In genomic region chr18:38961880-38962279, GRCh38 we compare ENCODE assay signal across 25 cellular contexts.
A peak's percentile ranks its signal among the peaks of the same experiment; 100 is the strongest.
DNase-seq lines count a peak whose midpoint lies in the region; ATAC-seq, FAIRE-seq and TF ChIP-seq lines count a peak whose summit lies in the region.
"Had no signal": no experiment of that assay in that cellular context is flagged by ENCODE, and none has a peak within 500 bp of the region (broad histone marks: within the 10 kb centered on the region; RNA-seq: fewer than 3 reads in every experiment).

No MANE protein-coding gene starts in this region.

- no peak overlapping the region for H3K18ac ChIP-seq in H1 (ENCODE audit: extremely low read depth, low read length)

- FAIRE-seq in H1 (lab: Jason Lieb, UNC) (no peak), GM12891 (lab: Jason Lieb, UNC) (no peak)

- no peak for TF ChIP-seq EP300 in H1 (IDR thresholded peaks at IDR 0.05; ENCODE audit: borderline replicate concordance in 1 of 2, low read depth in 2 of 2, low read length in 2 of 2)
- no peak for TF ChIP-seq EP300 in suprapubic skin (IDR thresholded peaks at IDR 0.05)

- H4K8ac ChIP-seq in H1 (ENCODE audit: extremely low read depth, insufficient read depth, low read length): no peak overlapping the region

- no peak for TF ChIP-seq RAD21 in H1 (IDR thresholded peaks at IDR 0.05 in 1 of 2, conservative IDR thresholded peaks at IDR 0.05 in 1 of 2; ENCODE audit: low read depth in 2 of 2, low read length in 2 of 2)

- peak overlapping the region; percentile 71; the same call in 1 of the 2 replicates for H2AFZ ChIP-seq in H1 (ENCODE audit: low read length)

- no peak overlapping the region for H2AK5ac ChIP-seq in H1 (ENCODE audit: low read depth, low read length)

- CTCF ChIA-PET in H1 (lab: Charles Lee; ENCODE audit: partially characterized antibody): no interaction called here

- H3K23me2 ChIP-seq in H1 (ENCODE audit: low read depth, low read length): no peaks in the 10 kb centered on the region

- no peak overlapping the region for H3K4ac ChIP-seq in H1 (replicated peaks; ENCODE audit: insufficient read length, low read depth, low read length)

- H3K9ac ChIP-seq in H1 (replicated peaks in 1 of 4; ENCODE audit: extremely low read depth in 1 of 4, low read depth in 3 of 4, low read length in 3 of 4): no peak overlapping the region

- no peak overlapping the region for H2BK5ac ChIP-seq in H1 (ENCODE audit: low read depth, low read length)

- WGBS in H1 (ENCODE audit: extremely low coverage in 1 of 2, insufficient coverage in 1 of 2, insufficient read length in 1 of 2, insufficient replicate concordance in 2 of 2, low coverage in 1 of 2, low lambda C conversion rate in 2 of 2, missing lambda C conversion rate in 1 of 2), 2 experiments: 64% methylated on average over 1 of the region's 1 CpG; no CpG with 5 or more reads in 1 of the 2 experiments
- WGBS in suprapubic skin: 15% methylated on average over 1 of the region's 1 CpG

- H4K5ac ChIP-seq in H1 (ENCODE audit: insufficient read length, low read depth, low read length): no peak overlapping the region

- POLR2A ChIA-PET in H1 (lab: Charles Lee; ENCODE audit: partially characterized antibody): no interaction called here

- H3K9me3 ChIP-seq in H1 (ENCODE audit: insufficient read depth in 2 of 2, low read depth in 1 of 2, low read length in 1 of 2) (no peaks in the 10 kb centered on the region), suprapubic skin (peaks cover 2% of the 10 kb centered on the region)
- H3K9me3 ChIP-seq: ascending aorta, neutrophil, psoas muscle, upper lobe of right lung had no signal

- H3K36me3 ChIP-seq in H1 (ENCODE audit: control insufficient read depth in 2 of 4, insufficient read depth in 4 of 4, low read length in 3 of 4) (no peaks in the 10 kb centered on the region), suprapubic skin (no peaks in the 10 kb centered on the region)
- H3K36me3 ChIP-seq: ascending aorta, neutrophil, upper lobe of right lung had no signal

- TF ChIP-seq POLR2A in H1 (IDR thresholded peaks at IDR 0.05; ENCODE audit: control extremely low read depth in 1 of 2, low read depth in 2 of 2, low read length in 2 of 2): no peak
- no peak for TF ChIP-seq POLR2A in GM12891 (IDR thresholded peaks at IDR 0.05; ENCODE audit: low read depth, low read length)
- TF ChIP-seq POLR2A in suprapubic skin (IDR thresholded peaks at IDR 0.05): no peak

- H3K27me3 ChIP-seq in H1 (replicated peaks in 1 of 4; ENCODE audit: control insufficient read depth in 3 of 4, extremely low read depth in 1 of 4, insufficient read depth in 3 of 4, low read length in 3 of 4) (no peaks in the 10 kb centered on the region), suprapubic skin (no peaks in the 10 kb centered on the region)
- H3K27me3 ChIP-seq: ascending aorta, neutrophil, upper lobe of right lung had no signal

- H2BK15ac ChIP-seq in H1 (ENCODE audit: low read length): no peak overlapping the region

- no peaks in the 10 kb centered on the region for H3K79me2 ChIP-seq in H1 (ENCODE audit: control insufficient read depth in 1 of 2, insufficient read depth in 2 of 2, low read length in 2 of 2)

- no peaks in the 10 kb centered on the region for H3K79me1 ChIP-seq in H1 (ENCODE audit: low read depth, low read length)

- no peak overlapping the region for H3K56ac ChIP-seq in H1 (replicated peaks; ENCODE audit: insufficient read length, low read depth, low read length)

- no peak overlapping the region for H3K14ac ChIP-seq in H1 (ENCODE audit: insufficient read length)

- ATAC-seq in HG02610 (IDR thresholded peaks at IDR 0.05; ENCODE audit: unreplicated experiment): peak; percentile 64
- ATAC-seq: left cardiac atrium, psoas muscle, upper lobe of right lung had no signal

- peaks cover 0 to 20% (median 7%) of the 10 kb centered on the region in 4 experiments; a peak in 5 of 7 replicates for H3K4me1 ChIP-seq in H1 (replicated peaks in 1 of 4; ENCODE audit: control insufficient read depth in 3 of 4, insufficient read depth in 4 of 4, low read length in 3 of 4)
- no peaks in the 10 kb centered on the region for H3K4me1 ChIP-seq in suprapubic skin
- H3K4me1 ChIP-seq: ascending aorta, psoas muscle, upper lobe of right lung had no signal

- H3K4me2 ChIP-seq in H1 (ENCODE audit: insufficient read depth in 1 of 2, low read depth in 2 of 2, low read length in 2 of 2): peak overlapping the region in 1 of 2 experiments; percentile 11; a peak in 1 of 4 replicates

- H2BK20ac ChIP-seq in H1 (ENCODE audit: low read length): no peak overlapping the region

- H3K4me3 ChIP-seq in GM12865 (ENCODE audit: low read depth, low read length) (no peak overlapping the region), H1 (ENCODE audit: extremely low read depth in 1 of 4, insufficient read depth in 2 of 4, low read depth in 3 of 4, low read length in 4 of 4) (no peak overlapping the region), suprapubic skin (no peak overlapping the region)
- H3K4me3 ChIP-seq: ascending aorta, psoas muscle, upper lobe of right lung had no signal

- H2BK120ac ChIP-seq in H1 (replicated peaks; ENCODE audit: low read depth, low read length): no peak overlapping the region

- DNase-seq in GM12865 (ENCODE audit: low read depth): peak; percentile 61
- DNase-seq in NCI-H510A (lab: John Stamatoyannopoulos, UW): peak; percentile 65
- DNase-seq in H1 (ENCODE audit: low read depth in 1 of 2, low spot score in 2 of 2): no peak
- DNase-seq in activated gamma-delta T cell treated with Interleukin-2 at 50 U/mL for 16 hours: no peak
- no peak for DNase-seq in GM12891 (ENCODE audit: insufficient read length, low spot score)
- DNase-seq in activated CD8-positive, alpha-beta memory T cell treated with anti-CD3 and anti-CD28 coated beads for 24 hours: no peak
- DNase-seq in suprapubic skin (ENCODE audit: low spot score in 2 of 2): no peak
- DNase-seq: activated B cell treated with CpG ODN at 0.5 μM for 24 hours; activated CD4-positive, alpha-beta T cell treated with anti-CD3 and anti-CD28 coated beads, Interleukin-2, amount 50 U/mL, for 4 hours; activated CD8-positive, alpha-beta memory T cell treated with anti-CD3 and anti-CD28 coated beads, Interleukin-2, amount 50 U/mL, for 4 hours; CD4-positive, CD25-positive, alpha-beta regulatory T cell; cerebellar nuclear complex; GDM1; H7; left cardiac atrium; mammary epithelial cell; NCI-H2171; OCI-M1; psoas muscle; T1000; upper lobe of right lung had no signal

- H4K91ac ChIP-seq in H1 (replicated peaks; ENCODE audit: insufficient read length, low read length): no peak overlapping the region

- TF ChIP-seq CTCF in GM12865 (IDR thresholded peaks at IDR 0.05; ENCODE audit: insufficient read depth, low read depth, low read length, missing control alignments): no peak
- no peak for TF ChIP-seq CTCF in H1 (IDR thresholded peaks at IDR 0.05; ENCODE audit: control extremely low read depth in 1 of 3, insufficient read depth in 1 of 3, low read depth in 1 of 3, low read length in 3 of 3)
- no peak for TF ChIP-seq CTCF in suprapubic skin (IDR thresholded peaks at IDR 0.05)

- H4K20me1 ChIP-seq in H1 (replicated peaks in 1 of 2; ENCODE audit: control insufficient read depth in 1 of 2, insufficient read depth in 2 of 2, low read length in 2 of 2): no peaks in the 10 kb centered on the region

- no peak overlapping the region for H3K23ac ChIP-seq in H1 (ENCODE audit: insufficient read length)

- H3K27ac ChIP-seq in H1 (ENCODE audit: low read depth, low read length) (no peak overlapping the region), suprapubic skin (no peak overlapping the region)
- H3K27ac ChIP-seq: ascending aorta, epithelial cell of prostate, neutrophil, psoas muscle, upper lobe of right lung had no signal

- no peak overlapping the region for H2BK12ac ChIP-seq in H1 (ENCODE audit: low read depth, low read length)

TF ChIP-seq in H1, 55 proteins besides CTCF, POLR2A, EP300 and RAD21:
- TF ChIP-seq CREB1 (IDR thresholded peaks at IDR 0.05) (no peak), HDAC2 (IDR thresholded peaks at IDR 0.05; ENCODE audit: borderline replicate concordance in 1 of 2, low read depth in 2 of 2, low read length in 2 of 2) (no peak)

TF ChIP-seq in GM12891, 5 proteins besides CTCF, POLR2A, EP300 and RAD21:
- TF ChIP-seq POU2F2 (IDR thresholded peaks at IDR 0.05; ENCODE audit: low read depth, low read length): no peak
- no peak for TF ChIP-seq POLR2AphosphoS5 (IDR thresholded peaks at IDR 0.05; ENCODE audit: low read depth, low read length)
- no peak for TF ChIP-seq TAF1 (IDR thresholded peaks at IDR 0.05; ENCODE audit: low read depth, low read length)
- no peak for TF ChIP-seq SPI1 (IDR thresholded peaks at IDR 0.05; ENCODE audit: low read depth, low read length)
- no peak for TF ChIP-seq PAX5 (IDR thresholded peaks at IDR 0.05; ENCODE audit: insufficient read depth, low read length, severe bottlenecking)
TF ChIP-seq in GM12891: peak in this region for 0.

Comparison
In these comparisons a context has a peak if more than half of its experiments do, and no peak if none do; other contexts are left out.
1. DNase-seq: peak in GM12865 (single experiment) and NCI-H510A (single experiment); none in H1 (0 of 2), activated gamma-delta T cell treated with Interleukin-2 at 50 U/mL for 16 hours (single experiment), GM12891 (single experiment), activated CD8-positive, alpha-beta memory T cell treated with anti-CD3 and anti-CD28 coated beads for 24 hours (single experiment) and suprapubic skin (0 of 2).